Comparison of ENCODE assay signal across 19 cellular contexts in genomic region chr2:233705911-233706506, GRCh38. TPM values are rescaled to one million over a fixed set of nuclear protein-coding genes. Genes with fewer than 3 reads are reported as not detected.
DNase-seq lines count a peak whose midpoint lies in the region; ATAC-seq and TF ChIP-seq lines count a peak whose summit lies in the region.
"Had no signal": no experiment of that assay in that cellular context is flagged by ENCODE, and none has a peak within 500 bp of the region (broad histone marks: within the 10 kb centered on the region; RNA-seq: fewer than 3 reads in every experiment).

No MANE protein-coding gene starts in this region.

- H3K4me2 ChIP-seq in osteoblast (ENCODE audit: insufficient read depth, low read length) (no peak overlapping the region), Karpas-422 (ENCODE audit: low read depth, low read length, poor library complexity, severe bottlenecking) (no peak overlapping the region)

- CTCF ChIA-PET in RWPE1 (lab: Yijun Ruan, JAX) (interaction anchor here (0.7 to 1.0 kb wide), 2 partner anchors 10 to 217 kb away, joined by 3 read pairs; no protein-coding TSS in a partner anchor), HEK293T (lab: Yijun Ruan, JAX) (no interaction called here)

- H2AFZ ChIP-seq in osteoblast (ENCODE audit: low read length), result no peak overlapping the region
- H2AFZ ChIP-seq in Karpas-422 (ENCODE audit: low read length), result no peak overlapping the region

- POLR2A ChIA-PET in RWPE1 (lab: Yijun Ruan, JAX; ENCODE audit: low non-redundant PET), result interaction anchor here (1.3 kb wide), 1 partner anchor 15 kb away, joined by 6 read pairs; no protein-coding TSS in a partner anchor
- POLR2A ChIA-PET in HEK293T (lab: Yijun Ruan, JAX), result no interaction called here

- H3K4me3 ChIP-seq in AG10803 (ENCODE audit: low read length), result no peak overlapping the region
- no peak overlapping the region for H3K4me3 ChIP-seq in osteoblast (ENCODE audit: insufficient read depth, low read length)
- H3K4me3 ChIP-seq in Karpas-422 (ENCODE audit: low read length), result no peak overlapping the region
- H3K4me3 ChIP-seq: HAP-1 had no signal

- H3K27me3 ChIP-seq in osteoblast (ENCODE audit: insufficient read depth, low read length), result peaks cover 2% of the 10 kb centered on the region
- H3K27me3 ChIP-seq in Karpas-422 (ENCODE audit: low read length), result no peaks in the 10 kb centered on the region

- H3K27ac ChIP-seq in RWPE1 (peak overlapping the region; percentile 83), osteoblast (ENCODE audit: low read depth, low read length) (peak overlapping the region; percentile 44), Karpas-422 (ENCODE audit: low read length) (no peak overlapping the region)

- H4K20me1 ChIP-seq in osteoblast (ENCODE audit: insufficient read depth, low read length), result no peaks in the 10 kb centered on the region
- no peaks in the 10 kb centered on the region for H4K20me1 ChIP-seq in Karpas-422 (ENCODE audit: insufficient read depth, low read depth, low read length)

- ATAC-seq in HG03432 (IDR thresholded peaks at IDR 0.05; ENCODE audit: unreplicated experiment), result no peak
- ATAC-seq: stimulated activated memory B cell treated with anti-CD40 and anti-IgM and Interleukin-4, amounts not matched to agents 10 μg/mL and 1 μg/mL and 100 μg/mL, for 72 hours had no signal

- H3K4me1 ChIP-seq in osteoblast (ENCODE audit: insufficient read depth, low read length) (peaks cover 28% of the 10 kb centered on the region), Karpas-422 (ENCODE audit: low read length) (no peaks in the 10 kb centered on the region)

- H3K9me3 ChIP-seq in osteoblast (ENCODE audit: low read depth, low read length), result no peaks in the 10 kb centered on the region
- H3K9me3 ChIP-seq in Karpas-422 (ENCODE audit: low read length), result no peaks in the 10 kb centered on the region
- H3K9me3 ChIP-seq: HAP-1 had no signal

- H3K9ac ChIP-seq in Karpas-422 (ENCODE audit: low read length), result no peak overlapping the region

- no peaks in the 10 kb centered on the region for H3K9me2 ChIP-seq in Karpas-422 (replicated peaks; ENCODE audit: insufficient read depth, low read length)

- H3K79me2 ChIP-seq in osteoblast (ENCODE audit: insufficient read depth, low read length) (no peaks in the 10 kb centered on the region), Karpas-422 (ENCODE audit: low read length) (no peaks in the 10 kb centered on the region)

- DNase-seq in AG10803 (ENCODE audit: low read depth) (peak; percentile 20), RWPE1 (ENCODE audit: low spot score) (no peak), fibroblast of peridontal ligament (ENCODE audit: extremely low read depth) (peak; percentile 9), osteoblast (ENCODE audit: insufficient read length, low spot score, missing footprints) (no peak), Karpas-422 (no peak), UCSD-AML1 (lab: John Stamatoyannopoulos, UW; ENCODE audit: unreplicated experiment) (no peak), HEK293T (ENCODE audit: extremely low spot score) (no peak)
- DNase-seq: ACHN; activated CD4-positive, alpha-beta T cell treated with anti-CD3 and anti-CD28 coated beads for 48 hours; activated T-cell treated with anti-CD3 and anti-CD28 coated beads, Interleukin-2, amount 50 U/mL, for 1 hour; caudate nucleus; COR-L47; GDM1; midbrain; NCI-H82; SHP77 had no signal

- no peaks in the 10 kb centered on the region for H3K36me3 ChIP-seq in osteoblast (ENCODE audit: insufficient read depth, low read length)
- no peaks in the 10 kb centered on the region for H3K36me3 ChIP-seq in Karpas-422 (ENCODE audit: insufficient read depth, low read length)
- H3K36me3 ChIP-seq: HAP-1 had no signal

- TF ChIP-seq CTCF in AG10803 (conservative IDR thresholded peaks at IDR 0.05; ENCODE audit: low read length) (no peak), RWPE1 (conservative IDR thresholded peaks at IDR 0.05; ENCODE audit: low read depth) (no peak), osteoblast (IDR thresholded peaks at IDR 0.05; ENCODE audit: extremely low read depth, low read depth, low read length) (no peak)

TF ChIP-seq in HEK293T, 16 proteins besides CTCF, POLR2A, EP300 and RAD21:
- TF ChIP-seq FOXA1 (IDR thresholded peaks at IDR 0.05) (no peak), BHLHE40 (IDR thresholded peaks at IDR 0.05; ENCODE audit: borderline replicate concordance) (no peak), ARNT (IDR thresholded peaks at IDR 0.05) (no peak), FOXM1 (IDR thresholded peaks at IDR 0.05; ENCODE audit: borderline replicate concordance) (no peak), PKNOX1 (IDR thresholded peaks at IDR 0.05) (no peak), LEF1 (IDR thresholded peaks at IDR 0.05; ENCODE audit: borderline replicate concordance) (no peak), TARDBP (IDR thresholded peaks at IDR 0.05) (no peak), CTBP1 (IDR thresholded peaks at IDR 0.05; ENCODE audit: borderline replicate concordance) (no peak), HDGF (IDR thresholded peaks at IDR 0.05; ENCODE audit: borderline replicate concordance) (no peak), L3MBTL2 (conservative IDR thresholded peaks at IDR 0.05) (no peak), NFRKB (IDR thresholded peaks at IDR 0.05) (no peak), SUZ12 (IDR thresholded peaks at IDR 0.05) (no peak), ELF4 (IDR thresholded peaks at IDR 0.05) (no peak), SP1 (IDR thresholded peaks at IDR 0.05) (no peak), FOXK2 (IDR thresholded peaks at IDR 0.05) (no peak)
TF ChIP-seq in HEK293T: peak in this region for 0.

RNA-seq across cellular contexts. Expression of gene UGT1A5, which starts 6.7 kb away (rescaled TPM):
- total RNA-seq in osteoblast, result not detected in 2 replicates
- not detected in 2 replicates for total RNA-seq in Karpas-422 (2014; rRNA removed; shearing (Covaris generic); ENCODE audit: low replicate concordance)

RNA-seq across cellular contexts. Expression of gene UGT1A4, which starts 12.5 kb away (rescaled TPM):
- not detected in 2 replicates for total RNA-seq in osteoblast
- total RNA-seq in Karpas-422 (2014; rRNA removed; shearing (Covaris generic); ENCODE audit: low replicate concordance), result not detected in 2 replicates

RNA-seq across cellular contexts. Expression of gene UGT1A6, which starts 13.3 kb away (rescaled TPM):
- total RNA-seq in osteoblast, result not detected in 2 replicates
- not detected in 2 replicates for total RNA-seq in Karpas-422 (2014; rRNA removed; shearing (Covaris generic); ENCODE audit: low replicate concordance)

RNA-seq across cellular contexts. Expression of gene UGT1A3, which starts 22.8 kb away (rescaled TPM):
- total RNA-seq in osteoblast, result not detected in 2 replicates
- total RNA-seq in Karpas-422 (2014; rRNA removed; shearing (Covaris generic); ENCODE audit: low replicate concordance), result not detected in 2 replicates

RNA-seq across cellular contexts. Expression of gene UGT1A7, which starts 24.3 kb away (rescaled TPM):
- total RNA-seq in osteoblast, result not detected in 2 replicates
- total RNA-seq in Karpas-422 (2014; rRNA removed; shearing (Covaris generic); ENCODE audit: low replicate concordance), result 0.18 TPM in 1 of 2 replicates, not detected in the other

Comparison
In these comparisons a context has a peak if more than half of its experiments do, and no peak if none do; other contexts are left out.
1. DNase-seq: peak in AG10803 (single experiment) and fibroblast of peridontal ligament (single experiment); none in RWPE1 (single experiment), osteoblast (single experiment), Karpas-422 (single experiment), UCSD-AML1 (single experiment) and HEK293T (single experiment).